16 cellular contexts compared by ENCODE assay signal in the genomic region with DNA sequence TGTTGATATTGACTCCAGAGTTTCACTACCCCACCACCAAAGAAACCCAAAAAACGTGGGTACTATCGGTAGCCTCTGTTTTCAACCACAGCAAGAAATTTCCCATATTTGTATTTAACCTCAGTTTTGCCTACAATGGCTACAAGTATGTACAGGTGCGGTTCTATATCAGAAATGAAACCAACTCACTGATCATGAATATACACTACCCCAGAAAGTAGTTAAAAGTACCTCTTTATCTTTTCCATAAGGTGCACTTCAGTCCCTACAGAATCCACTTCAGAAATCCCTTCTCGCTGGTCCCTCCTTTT.
A peak's percentile ranks its signal among the peaks of the same experiment; 100 is the strongest.
DNase-seq lines count a peak whose midpoint lies in the region; ATAC-seq, FAIRE-seq and TF ChIP-seq lines count a peak whose summit lies in the region.
"Had no signal": no experiment of that assay in that cellular context is flagged by ENCODE, and none has a peak within 500 bp of the region (broad histone marks: within the 10 kb centered on the region; RNA-seq: fewer than 3 reads in every experiment).

No MANE protein-coding gene starts in this region.

- H3K9me3 ChIP-seq in GM12878 (replicated peaks; ENCODE audit: control insufficient read depth, insufficient read depth, low read length) (no peaks in the 10 kb centered on the region), SJCRH30 (replicated peaks) (no peaks in the 10 kb centered on the region)
- H3K9me3 ChIP-seq: colonic mucosa had no signal

- intact Hi-C loops in GM12878 (cut with micrococcal nuclease; ENCODE audit: unreplicated experiment): no loop called here

- no peaks in the 10 kb centered on the region for H3K36me3 ChIP-seq in GM12878 (ENCODE audit: control insufficient read depth in 2 of 2, insufficient read depth in 2 of 2, low read length in 1 of 2)
- H3K36me3 ChIP-seq in SJCRH30: no peaks in the 10 kb centered on the region
- H3K36me3 ChIP-seq: colonic mucosa had no signal

- peak; percentile 95 for ATAC-seq in GM18873 (IDR thresholded peaks at IDR 0.05; ENCODE audit: low FRiP score, unreplicated experiment)
- peak; percentile 77 for ATAC-seq in GM21619 (IDR thresholded peaks at IDR 0.05; ENCODE audit: unreplicated experiment)
- peak; percentile 71 for ATAC-seq in HG03095 (IDR thresholded peaks at IDR 0.05; ENCODE audit: unreplicated experiment)
- ATAC-seq in GM12878: peak; percentile 84
- ATAC-seq: esophagus mucosa; natural killer cell treated with Interleukin-12 subunit alpha and Interleukin-12 subunit beta and Interleukin-15 and Interleukin-18, amount 100 ng/mL, for 72 hours; sciatic nerve had no signal

- in situ Hi-C loops in GM12878 (cut with MboI): no loop called here

- no peak for TF ChIP-seq POLR2A in GM12878 (IDR thresholded peaks at IDR 0.05; ENCODE audit: low read depth, low read length)

- H3K4me2 ChIP-seq in GM12878 (ENCODE audit: control insufficient read depth, insufficient read depth): peak overlapping the region; percentile 22
- H3K4me2 ChIP-seq: hepatocyte had no signal

- H4K20me1 ChIP-seq in GM12878 (ENCODE audit: control insufficient read depth, insufficient read depth): no peaks in the 10 kb centered on the region

- CTCF ChIA-PET in GM12878 (lab: Yijun Ruan, JAX): no interaction called here

- no peak overlapping the region for H3K4me3 ChIP-seq in GM12878
- H3K4me3 ChIP-seq in SJCRH30: no peak overlapping the region
- H3K4me3 ChIP-seq: colonic mucosa, hepatocyte, SK-N-MC had no signal

- H3K27ac ChIP-seq in GM12878 (ENCODE audit: control insufficient read depth, insufficient read depth) (no peak overlapping the region), SJCRH30 (no peak overlapping the region)
- H3K27ac ChIP-seq: hepatocyte, SK-N-MC had no signal

- no peak for TF ChIP-seq RAD21 in GM12878 (IDR thresholded peaks at IDR 0.05; ENCODE audit: insufficient read depth, low read depth, low read length)

- RAD21 ChIA-PET in GM12878 (lab: Charles Lee; ENCODE audit: unreplicated experiment): no interaction called here

- SMC1A ChIA-PET in GM12878 (lab: Charles Lee; ENCODE audit: uncharacterized antibody, unreplicated experiment): no interaction called here

- BruUV-seq in GM12878 (replicated peaks; lab: Mats Ljungman, UMichigan): no TSS peak

- H3K4me1 ChIP-seq in GM12878 (ENCODE audit: control insufficient read depth, insufficient read depth, low read length): peaks cover 6% of the 10 kb centered on the region
- H3K4me1 ChIP-seq in SJCRH30: peaks cover 10% of the 10 kb centered on the region

- no peak overlapping the region for H2AFZ ChIP-seq in GM12878 (ENCODE audit: control insufficient read depth, low read depth, low read length)
- H2AFZ ChIP-seq: hepatocyte had no signal

- WGBS in GM12878 (ENCODE audit: insufficient coverage, insufficient replicate concordance, low lambda C conversion rate, missing lambda C conversion rate): 27% methylated on average over 4 of the region's 4 CpGs

- no peak for TF ChIP-seq CTCF in GM12878 (IDR thresholded peaks at IDR 0.05 in 2 of 3, conservative IDR thresholded peaks at IDR 0.05 in 1 of 3; ENCODE audit: control insufficient read depth in 2 of 3, extremely low read depth in 1 of 3, insufficient read depth in 1 of 3, low read depth in 3 of 3, low read length in 3 of 3)

- no peak overlapping the region for H3K9ac ChIP-seq in GM12878 (ENCODE audit: control insufficient read depth, insufficient read depth, low read length)

- DNase-seq in GM12878 (ENCODE audit: low read depth, low spot score) (no peak), RKO (ENCODE audit: low spot score) (no peak), SJCRH30 (no peak), NCI-H1694 (lab: John Stamatoyannopoulos, UW) (no peak), NCI-H128 (lab: John Stamatoyannopoulos, UW; ENCODE audit: unreplicated experiment) (no peak)
- DNase-seq: activated B cell treated with CpG ODN at 0.5 μM for 24 hours, colonic mucosa, DMS79 had no signal

- FAIRE-seq in GM12878 (lab: Jason Lieb, UNC): no peak

- POLR2A ChIA-PET in GM12878 (lab: Charles Lee): no interaction called here

- TF ChIP-seq EP300 in GM12878 (IDR thresholded peaks at IDR 0.05; ENCODE audit: borderline replicate concordance in 1 of 2, control insufficient read depth in 1 of 2, low read depth in 2 of 2, low read length in 2 of 2): no peak

- H3K79me2 ChIP-seq in GM12878 (ENCODE audit: control insufficient read depth, insufficient read depth, low read length): no peaks in the 10 kb centered on the region
- H3K79me2 ChIP-seq: hepatocyte had no signal

- H3K27me3 ChIP-seq in GM12878 (replicated peaks in 1 of 2; ENCODE audit: control insufficient read depth in 2 of 2, insufficient read depth in 2 of 2, low read length in 1 of 2) (no peaks in the 10 kb centered on the region), SJCRH30 (no peaks in the 10 kb centered on the region)
- H3K27me3 ChIP-seq: colonic mucosa, hepatocyte had no signal

TF ChIP-seq in GM12878, 131 proteins besides CTCF, POLR2A, EP300 and RAD21:
- TF ChIP-seq, protein P1, sequence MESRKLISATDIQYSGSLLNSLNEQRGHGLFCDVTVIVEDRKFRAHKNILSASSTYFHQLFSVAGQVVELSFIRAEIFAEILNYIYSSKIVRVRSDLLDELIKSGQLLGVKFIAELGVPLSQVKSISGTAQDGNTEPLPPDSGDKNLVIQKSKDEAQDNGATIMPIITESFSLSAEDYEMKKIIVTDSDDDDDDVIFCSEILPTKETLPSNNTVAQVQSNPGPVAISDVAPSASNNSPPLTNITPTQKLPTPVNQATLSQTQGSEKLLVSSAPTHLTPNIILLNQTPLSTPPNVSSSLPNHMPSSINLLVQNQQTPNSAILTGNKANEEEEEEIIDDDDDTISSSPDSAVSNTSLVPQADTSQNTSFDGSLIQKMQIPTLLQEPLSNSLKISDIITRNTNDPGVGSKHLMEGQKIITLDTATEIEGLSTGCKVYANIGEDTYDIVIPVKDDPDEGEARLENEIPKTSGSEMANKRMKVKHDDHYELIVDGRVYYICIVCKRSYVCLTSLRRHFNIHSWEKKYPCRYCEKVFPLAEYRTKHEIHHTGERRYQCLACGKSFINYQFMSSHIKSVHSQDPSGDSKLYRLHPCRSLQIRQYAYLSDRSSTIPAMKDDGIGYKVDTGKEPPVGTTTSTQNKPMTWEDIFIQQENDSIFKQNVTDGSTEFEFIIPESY (IDR thresholded peaks at IDR 0.05): no peak
- no peak for TF ChIP-seq RCOR1 (conservative IDR thresholded peaks at IDR 0.05; ENCODE audit: low read depth, low read length)
- peak; percentile 63; the same call in 1 of the 2 replicates for TF ChIP-seq NFIC (IDR thresholded peaks at IDR 0.05; ENCODE audit: low read depth, low read length)
- TF ChIP-seq RUNX3 (IDR thresholded peaks at IDR 0.05; ENCODE audit: low read length): peak; percentile 82
- TF ChIP-seq, protein P2, sequence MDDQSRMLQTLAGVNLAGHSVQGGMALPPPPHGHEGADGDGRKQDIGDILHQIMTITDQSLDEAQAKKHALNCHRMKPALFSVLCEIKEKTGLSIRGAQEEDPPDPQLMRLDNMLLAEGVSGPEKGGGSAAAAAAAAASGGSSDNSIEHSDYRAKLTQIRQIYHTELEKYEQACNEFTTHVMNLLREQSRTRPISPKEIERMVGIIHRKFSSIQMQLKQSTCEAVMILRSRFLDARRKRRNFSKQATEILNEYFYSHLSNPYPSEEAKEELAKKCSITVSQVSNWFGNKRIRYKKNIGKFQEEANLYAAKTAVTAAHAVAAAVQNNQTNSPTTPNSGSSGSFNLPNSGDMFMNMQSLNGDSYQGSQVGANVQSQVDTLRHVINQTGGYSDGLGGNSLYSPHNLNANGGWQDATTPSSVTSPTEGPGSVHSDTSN (IDR thresholded peaks at IDR 0.05; ENCODE audit: insufficient replicate concordance, low read depth, low read length): no peak
- TF ChIP-seq CHD2 (IDR thresholded peaks at IDR 0.05; ENCODE audit: borderline replicate concordance, low read depth, low read length): no peak
- 0 out of 4 replicates have a peak, but pooled peaks of 1 of the 2 experiments have one; percentile 17 for TF ChIP-seq BHLHE40 (IDR thresholded peaks at IDR 0.05; ENCODE audit: borderline replicate concordance in 1 of 2, low read depth in 2 of 2, low read length in 1 of 2)
